18 cellular contexts compared by ENCODE assay signal in genomic region chr1:223114871-223115270, GRCh38. TPM values are rescaled to one million over a fixed set of nuclear protein-coding genes. Genes with fewer than 3 reads are reported as not detected.
DNase-seq lines count a peak whose midpoint lies in the region; ATAC-seq, FAIRE-seq and TF ChIP-seq lines count a peak whose summit lies in the region.
"Had no signal": no experiment of that assay in that cellular context is flagged by ENCODE, and none has a peak within 500 bp of the region (broad histone marks: within the 10 kb centered on the region; RNA-seq: fewer than 3 reads in every experiment).

No MANE protein-coding gene starts in this region.

- H3K4me1 ChIP-seq in right atrium auricular region = peaks cover 0 to 18% of the 10 kb centered on the region in 2 donors
- H3K4me1 ChIP-seq in osteoblast (ENCODE audit: insufficient read depth, low read length) = no peaks in the 10 kb centered on the region
- H3K4me1 ChIP-seq in vagina = no peaks in the 10 kb centered on the region
- H3K4me1 ChIP-seq: SJCRH30 had no signal

- no peak for FAIRE-seq in GM12891 (lab: Jason Lieb, UNC)
- FAIRE-seq: astrocyte had no signal

- no peak for TF ChIP-seq POLR2A in vagina (IDR thresholded peaks at IDR 0.05)
- TF ChIP-seq POLR2A in GM12891 (IDR thresholded peaks at IDR 0.05; ENCODE audit: low read depth, low read length) = no peak

- H3K27me3 ChIP-seq in right atrium auricular region (no peaks in the 10 kb centered on the region), osteoblast (ENCODE audit: insufficient read depth, low read length) (peaks cover 29% of the 10 kb centered on the region), vagina (no peaks in the 10 kb centered on the region)
- H3K27me3 ChIP-seq: BLaER1 treated with 17β-estradiol and CSF1 and Interleukin-3, amounts not matched to agents 10 nM and 100 nM; esophagus squamous epithelium had no signal

- H3K9me3 ChIP-seq in right atrium auricular region = no peaks in the 10 kb centered on the region
- H3K9me3 ChIP-seq in osteoblast (ENCODE audit: low read depth, low read length) = no peaks in the 10 kb centered on the region
- H3K9me3 ChIP-seq in vagina = no peaks in the 10 kb centered on the region
- H3K9me3 ChIP-seq: esophagus squamous epithelium, SJCRH30 had no signal

- H3K4me3 ChIP-seq in right atrium auricular region (no peak overlapping the region), osteoblast (ENCODE audit: insufficient read depth, low read length) (no peak overlapping the region), vagina (no peak overlapping the region), coronary artery (no peak overlapping the region)
- H3K4me3 ChIP-seq: BLaER1 treated with 17β-estradiol and CSF1 and Interleukin-3, amounts not matched to agents 10 nM and 100 nM; esophagus squamous epithelium; SJCRH30 had no signal

- no peaks in the 10 kb centered on the region for H3K36me3 ChIP-seq in right atrium auricular region
- H3K36me3 ChIP-seq in osteoblast (ENCODE audit: insufficient read depth, low read length) = no peaks in the 10 kb centered on the region
- H3K36me3 ChIP-seq in vagina = no peaks in the 10 kb centered on the region
- H3K36me3 ChIP-seq: SJCRH30 had no signal

- DNase-seq in dermis blood vessel endothelial cell (peak; percentile 62), right atrium auricular region (ENCODE audit: low spot score) (no peak), osteoblast (ENCODE audit: insufficient read length, low spot score, missing footprints) (peak; percentile 89), vagina (ENCODE audit: extremely low spot score in 2 of 2) (no peak), coronary artery (ENCODE audit: low spot score) (no peak), GM12891 (ENCODE audit: insufficient read length, low spot score) (no peak)
- DNase-seq: DMS53; esophagus squamous epithelium; MM.1S; naive thymus-derived CD8-positive, alpha-beta T cell; NCI-H187 treated with DMSO at 0.1 percent for 48 hours; NCI-H524; SJCRH30 had no signal

- no peaks in the 10 kb centered on the region for H4K20me1 ChIP-seq in osteoblast (ENCODE audit: insufficient read depth, low read length)
- H4K20me1 ChIP-seq: BLaER1 treated with 17β-estradiol and CSF1 and Interleukin-3, amounts not matched to agents 10 nM and 100 nM had no signal

- TF ChIP-seq CTCF in right atrium auricular region (IDR thresholded peaks at IDR 0.05) (no peak), osteoblast (IDR thresholded peaks at IDR 0.05; ENCODE audit: extremely low read depth, low read depth, low read length) (no peak), vagina (IDR thresholded peaks at IDR 0.05) (no peak), coronary artery (IDR thresholded peaks at IDR 0.05) (no peak)

- H3K79me2 ChIP-seq in osteoblast (ENCODE audit: insufficient read depth, low read length) = no peaks in the 10 kb centered on the region

- H3K27ac ChIP-seq in right atrium auricular region (peak overlapping the region; percentile 13 to 60), osteoblast (ENCODE audit: low read depth, low read length) (no peak overlapping the region), vagina (peak overlapping the region; percentile 39), coronary artery (peak overlapping the region in 1 of 2 donors; percentile 58)
- H3K27ac ChIP-seq: BLaER1 treated with 17β-estradiol and CSF1 and Interleukin-3, amounts not matched to agents 10 nM and 100 nM; SJCRH30 had no signal

- intact Hi-C loops in vagina (cut with DNase I) = no loop called here

- no peak overlapping the region for H2AFZ ChIP-seq in osteoblast (ENCODE audit: low read length)

- ATAC-seq in GM21723 (IDR thresholded peaks at IDR 0.05; ENCODE audit: unreplicated experiment) = no peak
- ATAC-seq: activated CD4-positive, CD25-positive, alpha-beta regulatory T cell treated with anti-CD3 and anti-CD28 coated beads, Interleukin-2, amount 50 U/mL, for 24 hours; naive thymus-derived CD8-positive, alpha-beta T cell had no signal

- H3K4me2 ChIP-seq in osteoblast (ENCODE audit: insufficient read depth, low read length) = no peak overlapping the region
- H3K4me2 ChIP-seq: BLaER1 treated with 17β-estradiol and CSF1 and Interleukin-3, amounts not matched to agents 10 nM and 100 nM had no signal

TF ChIP-seq in GM12891, 5 proteins besides CTCF, POLR2A, EP300 and RAD21:
- TF ChIP-seq PAX5 (IDR thresholded peaks at IDR 0.05; ENCODE audit: insufficient read depth, low read length, severe bottlenecking) (no peak), SPI1 (IDR thresholded peaks at IDR 0.05; ENCODE audit: low read depth, low read length) (no peak), TAF1 (IDR thresholded peaks at IDR 0.05; ENCODE audit: low read depth, low read length) (no peak), POLR2AphosphoS5 (IDR thresholded peaks at IDR 0.05; ENCODE audit: low read depth, low read length) (no peak), POU2F2 (IDR thresholded peaks at IDR 0.05; ENCODE audit: low read depth, low read length) (no peak)
TF ChIP-seq in GM12891: peak in this region for 0.

RNA-seq across cellular contexts. Expression of gene TLR5, which starts 28.2 kb away (rescaled TPM):
- total RNA-seq in dermis blood vessel endothelial cell (0.14 and 0.34 TPM in 2 replicates), right atrium auricular region (1 to 10 TPM; 1.0 to 3.6 TPM), osteoblast (under 0.01 and 0.88 TPM in 2 replicates), vagina (15.2 TPM)
- polyA plus RNA-seq in GM12891 (2012; ENCODE audit: low read depth, missing spikeins) = not detected
- total RNA-seq: OCI-LY7 had no signal

Comparison
In these comparisons a context has a peak if more than half of its experiments do, and no peak if none do; other contexts are left out.
1. DNase-seq: peak in dermis blood vessel endothelial cell (single experiment) and osteoblast (single experiment); none in right atrium auricular region (single experiment), vagina (0 of 2), coronary artery (single experiment) and GM12891 (single experiment).